In the genomic region with DNA sequence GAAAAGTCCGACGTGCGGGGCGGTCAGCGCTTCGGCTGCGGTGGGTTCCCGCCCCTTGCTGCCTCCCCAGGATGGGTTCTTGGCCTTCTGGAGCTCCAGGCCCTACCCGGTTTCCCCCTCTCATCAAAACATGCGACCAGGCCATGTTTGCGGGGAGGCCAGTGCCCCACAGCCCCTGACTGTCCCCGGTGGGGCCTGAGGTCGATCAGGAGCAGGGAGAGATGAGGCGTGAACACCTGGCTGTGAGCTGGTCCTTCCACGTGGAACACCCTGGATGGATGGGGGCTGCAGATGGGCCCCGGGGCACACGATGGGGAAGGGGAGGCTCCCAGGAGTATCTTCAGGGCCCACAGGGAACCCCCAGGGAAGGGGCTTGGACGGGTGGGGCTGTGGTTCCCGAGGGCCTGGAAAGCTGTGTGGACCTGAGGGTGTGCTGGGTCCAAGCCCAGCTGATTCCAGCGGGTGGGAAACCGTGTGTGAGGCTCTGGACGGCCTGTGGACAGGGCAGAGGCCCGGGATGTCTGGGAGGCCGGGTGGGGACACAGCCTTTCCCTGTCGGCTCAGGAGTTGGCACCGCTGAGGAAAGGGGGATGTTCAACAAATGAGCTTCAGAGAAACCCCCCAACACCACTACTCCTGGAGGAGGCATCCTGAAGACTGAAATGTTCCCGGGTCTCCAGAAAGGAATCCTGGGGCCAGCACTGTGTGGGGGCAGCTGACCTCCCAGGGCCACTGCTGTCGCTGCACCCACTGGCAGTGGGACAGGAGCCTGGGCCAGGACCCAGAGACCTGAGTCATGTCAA, we compare ENCODE assay signal across 14 cellular contexts.
DNase-seq lines count a peak whose midpoint lies in the region; ATAC-seq, FAIRE-seq and TF ChIP-seq lines count a peak whose summit lies in the region.
"Had no signal": no experiment of that assay in that cellular context is flagged by ENCODE, and none has a peak within 500 bp of the region (broad histone marks: within the 10 kb centered on the region; RNA-seq: fewer than 3 reads in every experiment).

No MANE protein-coding gene starts in this region.

- ATAC-seq in activated CD8-positive, alpha-beta T cell treated with anti-CD3 and anti-CD28 coated beads, Interleukin-2, amount 10 ng/mL, durations not matched to agents 7 days and 5 days: no peak
- no peak for ATAC-seq in activated CD8-positive, alpha-beta T cell treated with anti-CD3 and anti-CD28 coated beads for 36 hours
- no peak for ATAC-seq in effector memory CD8-positive, alpha-beta T cell (replicated peaks)
- ATAC-seq in gastrocnemius medialis (no peak), HG03025 (IDR thresholded peaks at IDR 0.05; ENCODE audit: low FRiP score, unreplicated experiment) (no peak), HG02798 (IDR thresholded peaks at IDR 0.05; ENCODE audit: poor library complexity, unreplicated experiment) (no peak)

- no peaks in the 10 kb centered on the region for H3K27me3 Mint-ChIP-seq in activated CD8-positive, alpha-beta T cell treated with anti-CD3 and anti-CD28 coated beads, Interleukin-2, amount 10 ng/mL, durations not matched to agents 7 days and 5 days (ENCODE audit: low read depth)
- no peaks in the 10 kb centered on the region for H3K27me3 Mint-ChIP-seq in activated CD8-positive, alpha-beta T cell treated with anti-CD3 and anti-CD28 coated beads for 36 hours
- H3K27me3 Mint-ChIP-seq in effector memory CD8-positive, alpha-beta T cell: no peaks in the 10 kb centered on the region

- peak overlapping the region; percentile 89 for H3K27ac Mint-ChIP-seq in activated CD8-positive, alpha-beta T cell treated with anti-CD3 and anti-CD28 coated beads, Interleukin-2, amount 10 ng/mL, durations not matched to agents 7 days and 5 days
- no peak overlapping the region for H3K27ac Mint-ChIP-seq in activated CD8-positive, alpha-beta T cell treated with anti-CD3 and anti-CD28 coated beads for 36 hours
- peak overlapping the region; percentile 70 to 80 for H3K27ac Mint-ChIP-seq in effector memory CD8-positive, alpha-beta T cell

- DNase-seq in activated CD8-positive, alpha-beta T cell treated with anti-CD3 and anti-CD28 coated beads, Interleukin-2, amount 10 ng/mL, durations not matched to agents 7 days and 5 days: no peak
- no peak for DNase-seq in activated CD8-positive, alpha-beta T cell treated with anti-CD3 and anti-CD28 coated beads for 36 hours
- peak; percentile 3 for DNase-seq in GM19239 (ENCODE audit: insufficient read length, low spot score)
- no peak for DNase-seq in effector memory CD8-positive, alpha-beta T cell
- DNase-seq in gastrocnemius medialis: no peak
- no peak for DNase-seq in HK-2 (ENCODE audit: unreplicated experiment)
- DNase-seq: kidney glomerular epithelial cell, SHP77 had no signal

- H3K36me3 ChIP-seq in gastrocnemius medialis: no peaks in the 10 kb centered on the region
- H3K36me3 ChIP-seq: adrenal gland, thoracic aorta had no signal

- peak overlapping the region in 3 of 4 donors; percentile 58 to 65 (median 60) for H3K27ac ChIP-seq in gastrocnemius medialis
- H3K27ac ChIP-seq: adrenal gland, epithelial cell of prostate, thoracic aorta had no signal

- FAIRE-seq in GM19239 (lab: Jason Lieb, UNC): no peak
- FAIRE-seq: G401.6 had no signal

- POLR2A ChIA-PET in activated CD8-positive, alpha-beta T cell treated with anti-CD3 and anti-CD28 coated beads, Interleukin-2, amount 10 ng/mL, durations not matched to agents 7 days and 5 days (lab: Charles Lee): no interaction called here
- POLR2A ChIA-PET in activated CD8-positive, alpha-beta T cell treated with anti-CD3 and anti-CD28 coated beads for 36 hours (lab: Charles Lee): no interaction called here

- intact Hi-C loops in activated CD8-positive, alpha-beta T cell treated with anti-CD3 and anti-CD28 coated beads for 36 hours (cut with micrococcal nuclease): no loop called here
- intact Hi-C loops in gastrocnemius medialis (cut with DNase I; ENCODE audit: low total_unique reads): no loop called here

- peaks cover 0 to 5% (median 0%) of the 10 kb centered on the region in 3 donors for H3K9me3 ChIP-seq in gastrocnemius medialis

- no peaks in the 10 kb centered on the region for H3K36me3 Mint-ChIP-seq in activated CD8-positive, alpha-beta T cell treated with anti-CD3 and anti-CD28 coated beads, Interleukin-2, amount 10 ng/mL, durations not matched to agents 7 days and 5 days (ENCODE audit: low read depth)
- H3K36me3 Mint-ChIP-seq in activated CD8-positive, alpha-beta T cell treated with anti-CD3 and anti-CD28 coated beads for 36 hours (ENCODE audit: low read depth): peaks cover 1% of the 10 kb centered on the region
- H3K36me3 Mint-ChIP-seq in effector memory CD8-positive, alpha-beta T cell (ENCODE audit: insufficient read depth): peaks cover 8% of the 10 kb centered on the region

- CTCF ChIA-PET in activated CD8-positive, alpha-beta T cell treated with anti-CD3 and anti-CD28 coated beads, Interleukin-2, amount 10 ng/mL, durations not matched to agents 7 days and 5 days (lab: Charles Lee): no interaction called here
- CTCF ChIA-PET in activated CD8-positive, alpha-beta T cell treated with anti-CD3 and anti-CD28 coated beads for 36 hours (lab: Charles Lee): no interaction called here

- peak overlapping the region; percentile 3 for H3K4me3 Mint-ChIP-seq in activated CD8-positive, alpha-beta T cell treated with anti-CD3 and anti-CD28 coated beads, Interleukin-2, amount 10 ng/mL, durations not matched to agents 7 days and 5 days
- no peak overlapping the region for H3K4me3 Mint-ChIP-seq in activated CD8-positive, alpha-beta T cell treated with anti-CD3 and anti-CD28 coated beads for 36 hours
- H3K4me3 Mint-ChIP-seq in effector memory CD8-positive, alpha-beta T cell: peak overlapping the region; percentile 67 to 74

- peaks cover 0 to 6% (median 0%) of the 10 kb centered on the region in 3 donors for H3K27me3 ChIP-seq in gastrocnemius medialis
- H3K27me3 ChIP-seq: adrenal gland had no signal

- H3K9me3 Mint-ChIP-seq in activated CD8-positive, alpha-beta T cell treated with anti-CD3 and anti-CD28 coated beads, Interleukin-2, amount 10 ng/mL, durations not matched to agents 7 days and 5 days (ENCODE audit: insufficient read depth): peaks cover 7% of the 10 kb centered on the region
- H3K9me3 Mint-ChIP-seq in activated CD8-positive, alpha-beta T cell treated with anti-CD3 and anti-CD28 coated beads for 36 hours: peaks cover 4% of the 10 kb centered on the region
- H3K9me3 Mint-ChIP-seq in effector memory CD8-positive, alpha-beta T cell: no peaks in the 10 kb centered on the region

- no peak for TF ChIP-seq CTCF in activated CD8-positive, alpha-beta T cell treated with anti-CD3 and anti-CD28 coated beads for 36 hours (IDR thresholded peaks at IDR 0.05)
- no peak for TF ChIP-seq CTCF in gastrocnemius medialis (IDR thresholded peaks at IDR 0.05 in 4 of 5, conservative IDR thresholded peaks at IDR 0.05 in 1 of 5)

- no peak for TF ChIP-seq POLR2A in gastrocnemius medialis (IDR thresholded peaks at IDR 0.05)

- H3K4me1 Mint-ChIP-seq in activated CD8-positive, alpha-beta T cell treated with anti-CD3 and anti-CD28 coated beads, Interleukin-2, amount 10 ng/mL, durations not matched to agents 7 days and 5 days (ENCODE audit: low read depth): peaks cover 65% of the 10 kb centered on the region
- H3K4me1 Mint-ChIP-seq in activated CD8-positive, alpha-beta T cell treated with anti-CD3 and anti-CD28 coated beads for 36 hours (ENCODE audit: low read depth): peaks cover 63% of the 10 kb centered on the region
- H3K4me1 Mint-ChIP-seq in effector memory CD8-positive, alpha-beta T cell (ENCODE audit: low read depth in 2 of 2): peaks cover 40 to 61% of the 10 kb centered on the region in 2 donors

- in situ Hi-C loops in gastrocnemius medialis (cut with MboI; ENCODE audit: low sequenced_read_pairs in 4 of 4): no loop called here

- peaks cover 0 to 6% of the 10 kb centered on the region in 2 donors for H3K4me1 ChIP-seq in gastrocnemius medialis
- H3K4me1 ChIP-seq: adrenal gland had no signal

- no peak overlapping the region for H3K4me3 ChIP-seq in gastrocnemius medialis
- H3K4me3 ChIP-seq: adrenal gland, thoracic aorta had no signal
